ENCODE assay signal across 18 cellular contexts in genomic region chr2:142716463-142717242, GRCh38.
A peak's percentile ranks its signal among the peaks of the same experiment; 100 is the strongest.
DNase-seq lines count a peak whose midpoint lies in the region; ATAC-seq and TF ChIP-seq lines count a peak whose summit lies in the region.
"Had no signal": no experiment of that assay in that cellular context is flagged by ENCODE, and none has a peak within 500 bp of the region (broad histone marks: within the 10 kb centered on the region; RNA-seq: fewer than 3 reads in every experiment).

No MANE protein-coding gene starts in this region.

- no peaks in the 10 kb centered on the region for H3K27me3 Mint-ChIP-seq in endodermal cell (ENCODE audit: insufficient read depth)
- H3K27me3 Mint-ChIP-seq: activated CD4-positive, alpha-beta memory T cell treated with anti-CD3 and anti-CD28 coated beads, Interleukin-2, amount 10 ng/mL, durations not matched to agents 7 days and 5 days had no signal

- H3K36me3 ChIP-seq in left ventricle myocardium inferior (no peaks in the 10 kb centered on the region), endodermal cell (ENCODE audit: control insufficient read depth, insufficient read depth, low read length) (no peaks in the 10 kb centered on the region), mesodermal cell (ENCODE audit: control insufficient read depth, insufficient read depth, low read length) (no peaks in the 10 kb centered on the region), body of pancreas (replicated peaks in 1 of 2; ENCODE audit: insufficient read depth in 1 of 2, low read depth in 2 of 2) (no peaks in the 10 kb centered on the region), vagina (no peaks in the 10 kb centered on the region)
- H3K36me3 ChIP-seq: colonic mucosa, gastrocnemius medialis had no signal

- H3K27ac ChIP-seq in left ventricle myocardium inferior (replicated peaks) (peak overlapping the region; percentile 30), endodermal cell (ENCODE audit: low read depth, low read length) (peak overlapping the region; percentile 55), mesodermal cell (ENCODE audit: low read depth, low read length, severe bottlenecking) (peak overlapping the region; percentile 8), body of pancreas (no peak overlapping the region), vagina (no peak overlapping the region)
- H3K27ac ChIP-seq: colonic mucosa, gastrocnemius medialis had no signal

- TF ChIP-seq POLR2A in body of pancreas (IDR thresholded peaks at IDR 0.05) (no peak), vagina (IDR thresholded peaks at IDR 0.05) (no peak)

- H3K4me3 Mint-ChIP-seq in endodermal cell: no peak overlapping the region
- H3K4me3 Mint-ChIP-seq: activated CD4-positive, alpha-beta memory T cell treated with anti-CD3 and anti-CD28 coated beads, Interleukin-2, amount 10 ng/mL, durations not matched to agents 7 days and 5 days; neural crest cell had no signal

- DNase-seq in left ventricle myocardium inferior (no peak), Right ventricle myocardium superior (no peak), endodermal cell (peak; percentile 71), body of pancreas (no peak), hepatic stellate cell (ENCODE audit: low spot score) (no peak), vagina (ENCODE audit: extremely low spot score in 2 of 2) (no peak)
- DNase-seq: activated CD4-positive, alpha-beta memory T cell treated with anti-CD3 and anti-CD28 coated beads, Interleukin-2, amount 10 ng/mL, durations not matched to agents 7 days and 5 days; activated effector memory CD4-positive, alpha-beta T cell treated with Interleukin-2 at 50 U/mL for 16 hours; colonic mucosa; gastrocnemius medialis; NCI-H1436; NCI-H69; stimulated activated CD4-positive, alpha-beta T cell treated with anti-CD3 and anti-CD28 coated beads, Interleukin-12 subunit alpha, Interleukin-12 subunit beta, amount 100 ng/mL, for 4 hours; T1000; trophoblast cell had no signal

- H3K4me1 Mint-ChIP-seq in endodermal cell: peaks cover 15% of the 10 kb centered on the region
- H3K4me1 Mint-ChIP-seq: activated CD4-positive, alpha-beta memory T cell treated with anti-CD3 and anti-CD28 coated beads, Interleukin-2, amount 10 ng/mL, durations not matched to agents 7 days and 5 days had no signal

- ATAC-seq in Right ventricle myocardium superior (ENCODE audit: poor library complexity) (no peak), body of pancreas (no peak), esophagus mucosa (no peak)
- ATAC-seq: gastrocnemius medialis had no signal

- intact Hi-C loops in left ventricle myocardium inferior (cut with micrococcal nuclease): no loop called here
- intact Hi-C loops in Right ventricle myocardium superior (cut with DNase I): no loop called here
- intact Hi-C loops in body of pancreas (cut with DNase I): no loop called here
- intact Hi-C loops in vagina (cut with DNase I): no loop called here

- H3K27me3 ChIP-seq in left ventricle myocardium inferior (ENCODE audit: low read depth) (no peaks in the 10 kb centered on the region), endodermal cell (ENCODE audit: control insufficient read depth, insufficient read depth, low read length, poor library complexity, severe bottlenecking) (no peaks in the 10 kb centered on the region), body of pancreas (no peaks in the 10 kb centered on the region), vagina (no peaks in the 10 kb centered on the region)
- H3K27me3 ChIP-seq: colonic mucosa, gastrocnemius medialis had no signal

- no peak for TF ChIP-seq CTCF in left ventricle myocardium inferior (IDR thresholded peaks at IDR 0.05; ENCODE audit: borderline replicate concordance)
- TF ChIP-seq CTCF in endodermal cell (conservative IDR thresholded peaks at IDR 0.05): no peak
- TF ChIP-seq CTCF in body of pancreas (IDR thresholded peaks at IDR 0.05): no peak
- TF ChIP-seq CTCF in vagina (IDR thresholded peaks at IDR 0.05): no peak

- H3K4me1 ChIP-seq in left ventricle myocardium inferior (no peaks in the 10 kb centered on the region), endodermal cell (ENCODE audit: control insufficient read depth, insufficient read depth, low read length) (no peaks in the 10 kb centered on the region), mesodermal cell (ENCODE audit: control insufficient read depth, insufficient read depth, low read length, poor library complexity, severe bottlenecking) (no peaks in the 10 kb centered on the region), body of pancreas (no peaks in the 10 kb centered on the region), vagina (no peaks in the 10 kb centered on the region)
- H3K4me1 ChIP-seq: colonic mucosa, gastrocnemius medialis had no signal

- H3K9me3 ChIP-seq in left ventricle myocardium inferior (replicated peaks) (peaks cover 15% of the 10 kb centered on the region), endodermal cell (ENCODE audit: control insufficient read depth, low read length) (no peaks in the 10 kb centered on the region), mesodermal cell (ENCODE audit: control insufficient read depth, low read length) (no peaks in the 10 kb centered on the region), body of pancreas (no peaks in the 10 kb centered on the region), vagina (no peaks in the 10 kb centered on the region)
- H3K9me3 ChIP-seq: colonic mucosa, gastrocnemius medialis had no signal

- H3K4me3 ChIP-seq in left ventricle myocardium inferior (no peak overlapping the region), endodermal cell (ENCODE audit: low read length) (no peak overlapping the region), mesodermal cell (ENCODE audit: extremely low read depth, insufficient read depth, low read length, poor library complexity, severe bottlenecking) (no peak overlapping the region), body of pancreas (no peak overlapping the region), vagina (no peak overlapping the region)
- H3K4me3 ChIP-seq: colonic mucosa, gastrocnemius medialis had no signal

- H3K9me3 Mint-ChIP-seq in endodermal cell: no peaks in the 10 kb centered on the region

- WGBS in endodermal cell (ENCODE audit: insufficient coverage in 1 of 2, insufficient read length in 1 of 2), 2 experiments: 87 to 90% methylated on average over 6 of the region's 6 CpGs
- 81 to 89% methylated on average over 4 to 5 of the region's 6 CpGs for WGBS in mesodermal cell (ENCODE audit: insufficient coverage in 2 of 2), 2 experiments
- 62 to 66% methylated on average over 6 of the region's 6 CpGs for WGBS in body of pancreas, 2 donors

- H3K36me3 Mint-ChIP-seq in endodermal cell (ENCODE audit: low read depth): no peaks in the 10 kb centered on the region

- no peak overlapping the region for H3K9ac ChIP-seq in endodermal cell (ENCODE audit: extremely low read depth, low read length, poor library complexity, severe bottlenecking)

- no peak overlapping the region for H3K27ac Mint-ChIP-seq in endodermal cell
- H3K27ac Mint-ChIP-seq: activated CD4-positive, alpha-beta memory T cell treated with anti-CD3 and anti-CD28 coated beads, Interleukin-2, amount 10 ng/mL, durations not matched to agents 7 days and 5 days had no signal

Comparison
In these comparisons a context has a peak if more than half of its experiments do, and no peak if none do; other contexts are left out.
1. H3K27ac ChIP-seq: peak in left ventricle myocardium inferior (single experiment), endodermal cell (single experiment) and mesodermal cell (single experiment); none in body of pancreas (0 of 4) and vagina (single experiment).